ENCODE assay signal across 1 cellular context in the genomic region with DNA sequence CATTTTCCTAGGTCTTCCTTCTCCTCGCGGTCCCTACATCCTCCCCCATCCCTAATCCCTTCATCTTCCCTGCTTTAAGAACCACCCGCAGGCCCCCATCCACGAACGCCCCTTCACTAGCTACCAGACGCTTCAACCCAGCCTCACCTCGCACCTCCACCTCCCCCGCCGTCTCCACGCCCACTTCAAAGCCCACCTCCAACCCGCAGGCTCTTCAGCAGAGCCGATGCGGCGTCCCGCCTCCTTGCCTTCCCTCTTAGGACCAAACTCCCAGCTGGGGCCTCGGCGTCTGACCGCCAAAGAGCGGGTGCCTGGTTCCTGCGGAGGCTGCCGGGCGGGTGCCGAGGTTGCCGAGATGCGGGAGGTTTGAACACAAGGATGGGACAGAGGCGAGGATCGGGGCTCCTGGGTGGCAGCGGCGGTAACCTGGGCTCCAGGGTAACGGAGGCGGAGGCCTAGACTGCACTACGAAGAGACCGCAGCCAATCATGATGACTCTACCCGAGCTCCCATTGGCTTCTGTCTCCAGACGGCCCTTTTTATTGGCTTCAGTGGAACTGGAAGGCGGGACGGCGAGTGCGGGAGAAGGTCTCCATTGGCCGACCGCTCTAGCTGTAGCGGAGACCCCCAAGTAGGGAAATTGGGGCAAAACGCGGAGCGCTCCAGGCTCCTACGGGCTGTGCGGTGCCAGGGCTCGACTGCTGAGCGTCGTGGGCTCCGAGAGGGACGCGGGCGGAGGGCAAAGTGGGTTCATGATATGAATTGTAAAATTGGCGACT.
A peak's percentile ranks its signal among the peaks of the same experiment; 100 is the strongest.
TF ChIP-seq lines count a peak whose summit lies in the region.

Gene LCA5, minus strand, starts transcription at position 462 of the 779 bp plus-strand sequence. CDS start 18,536 bp downstream, outside the sequence.

TF ChIP-seq in HEK293, 187 proteins besides CTCF, POLR2A, EP300 and RAD21 (continued from another document and continues in another):
- TF ChIP-seq PRDM6 (tag by site-specific recombination; IDR thresholded peaks at IDR 0.05) (no peak), ZNF658 (tag by site-specific recombination; IDR thresholded peaks at IDR 0.05) (no peak), ZNF324 (tag by site-specific recombination; IDR thresholded peaks at IDR 0.05) (0 out of 2 replicates have a peak, but pooled peaks have one; percentile 9), ZNF518A (tag by site-specific recombination; conservative IDR thresholded peaks at IDR 0.05; ENCODE audit: low read depth) (no peak), ZNF174 (tag by site-specific recombination; IDR thresholded peaks at IDR 0.05) (no peak), ZNF175 (tag by site-specific recombination; IDR thresholded peaks at IDR 0.05) (no peak), ZNF514 (tag by site-specific recombination; IDR thresholded peaks at IDR 0.05) (no peak), HOXC10 (CRISPR knock-in tag; IDR thresholded peaks at IDR 0.05) (no peak), ZNF350 (tag by site-specific recombination; IDR thresholded peaks at IDR 0.05) (no peak), YY2 (tag by site-specific recombination; IDR thresholded peaks at IDR 0.05) (no peak), ZNF112 (tag by site-specific recombination; IDR thresholded peaks at IDR 0.05) (no peak), ZNF837 (tag by site-specific recombination; IDR thresholded peaks at IDR 0.05) (no peak), ZNF404 (tag by site-specific recombination; IDR thresholded peaks at IDR 0.05) (no peak), ZNF768 (tag by site-specific recombination; IDR thresholded peaks at IDR 0.05) (no peak), GFI1B (tag by site-specific recombination; IDR thresholded peaks at IDR 0.05) (no peak), PRDM1 (tag by site-specific recombination; IDR thresholded peaks at IDR 0.05) (no peak), ZNF776 (tag by site-specific recombination; IDR thresholded peaks at IDR 0.05; ENCODE audit: borderline replicate concordance) (no peak), ZNF280D (tag by site-specific recombination; IDR thresholded peaks at IDR 0.05) (no peak), ZNF311 (tag by site-specific recombination; IDR thresholded peaks at IDR 0.05; ENCODE audit: borderline replicate concordance) (no peak), ZNF26 (tag by site-specific recombination; IDR thresholded peaks at IDR 0.05) (no peak), SP2 (tag by site-specific recombination; IDR thresholded peaks at IDR 0.05) (peak; percentile 94), YY1 (tag by site-specific recombination; IDR thresholded peaks at IDR 0.05) (no peak), KLF8 (tag by site-specific recombination; IDR thresholded peaks at IDR 0.05) (peak; percentile 81; the same call in 1 of the 2 replicates), ZNF548 (tag by site-specific recombination; IDR thresholded peaks at IDR 0.05) (no peak), ZNF280C (tag by site-specific recombination; IDR thresholded peaks at IDR 0.05) (no peak), ZNF121 (tag by site-specific recombination; IDR thresholded peaks at IDR 0.05) (no peak), ZNF596 (tag by site-specific recombination; IDR thresholded peaks at IDR 0.05) (no peak), ZNF791 (tag by site-specific recombination; IDR thresholded peaks at IDR 0.05) (no peak), ZBTB1 (tag by site-specific recombination; IDR thresholded peaks at IDR 0.05) (no peak), ZNF24 (tag by site-specific recombination; IDR thresholded peaks at IDR 0.05) (0 out of 2 replicates have a peak, but pooled peaks have one; percentile 7), SETDB1 (IDR thresholded peaks at IDR 0.05; ENCODE audit: insufficient read length, low read length) (peak; percentile 69), ZNF274 (IDR thresholded peaks at IDR 0.05; ENCODE audit: low read length) (no peak), ZNF274 (tag by site-specific recombination; IDR thresholded peaks at IDR 0.05; ENCODE audit: borderline replicate concordance) (no peak), ZBTB8A (tag by site-specific recombination; IDR thresholded peaks at IDR 0.05) (peak; percentile 89), REST (tag by site-specific recombination; IDR thresholded peaks at IDR 0.05) (no peak), ZNF664 (tag by site-specific recombination; IDR thresholded peaks at IDR 0.05) (no peak), ZNF677 (tag by site-specific recombination; IDR thresholded peaks at IDR 0.05) (no peak)
- TF ChIP-seq, protein P1, sequence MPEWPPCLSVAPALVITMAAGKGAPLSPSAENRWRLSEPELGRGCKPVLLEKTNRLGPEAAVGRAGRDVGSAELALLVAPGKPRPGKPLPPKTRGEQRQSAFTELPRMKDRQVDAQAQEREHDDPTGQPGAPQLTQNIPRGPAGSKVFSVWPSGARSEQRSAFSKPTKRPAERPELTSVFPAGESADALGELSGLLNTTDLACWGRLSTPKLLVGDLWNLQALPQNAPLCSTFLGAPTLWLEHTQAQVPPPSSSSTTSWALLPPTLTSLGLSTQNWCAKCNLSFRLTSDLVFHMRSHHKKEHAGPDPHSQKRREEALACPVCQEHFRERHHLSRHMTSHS (tag by site-specific recombination; IDR thresholded peaks at IDR 0.05), result no peak
- TF ChIP-seq, protein P2, sequence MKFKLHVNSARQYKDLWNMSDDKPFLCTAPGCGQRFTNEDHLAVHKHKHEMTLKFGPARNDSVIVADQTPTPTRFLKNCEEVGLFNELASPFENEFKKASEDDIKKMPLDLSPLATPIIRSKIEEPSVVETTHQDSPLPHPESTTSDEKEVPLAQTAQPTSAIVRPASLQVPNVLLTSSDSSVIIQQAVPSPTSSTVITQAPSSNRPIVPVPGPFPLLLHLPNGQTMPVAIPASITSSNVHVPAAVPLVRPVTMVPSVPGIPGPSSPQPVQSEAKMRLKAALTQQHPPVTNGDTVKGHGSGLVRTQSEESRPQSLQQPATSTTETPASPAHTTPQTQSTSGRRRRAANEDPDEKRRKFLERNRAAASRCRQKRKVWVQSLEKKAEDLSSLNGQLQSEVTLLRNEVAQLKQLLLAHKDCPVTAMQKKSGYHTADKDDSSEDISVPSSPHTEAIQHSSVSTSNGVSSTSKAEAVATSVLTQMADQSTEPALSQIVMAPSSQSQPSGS (tag by site-specific recombination; IDR thresholded peaks at IDR 0.05; ENCODE audit: low read depth), result no peak
